8 cellular contexts compared by ENCODE assay signal in the genomic region with DNA sequence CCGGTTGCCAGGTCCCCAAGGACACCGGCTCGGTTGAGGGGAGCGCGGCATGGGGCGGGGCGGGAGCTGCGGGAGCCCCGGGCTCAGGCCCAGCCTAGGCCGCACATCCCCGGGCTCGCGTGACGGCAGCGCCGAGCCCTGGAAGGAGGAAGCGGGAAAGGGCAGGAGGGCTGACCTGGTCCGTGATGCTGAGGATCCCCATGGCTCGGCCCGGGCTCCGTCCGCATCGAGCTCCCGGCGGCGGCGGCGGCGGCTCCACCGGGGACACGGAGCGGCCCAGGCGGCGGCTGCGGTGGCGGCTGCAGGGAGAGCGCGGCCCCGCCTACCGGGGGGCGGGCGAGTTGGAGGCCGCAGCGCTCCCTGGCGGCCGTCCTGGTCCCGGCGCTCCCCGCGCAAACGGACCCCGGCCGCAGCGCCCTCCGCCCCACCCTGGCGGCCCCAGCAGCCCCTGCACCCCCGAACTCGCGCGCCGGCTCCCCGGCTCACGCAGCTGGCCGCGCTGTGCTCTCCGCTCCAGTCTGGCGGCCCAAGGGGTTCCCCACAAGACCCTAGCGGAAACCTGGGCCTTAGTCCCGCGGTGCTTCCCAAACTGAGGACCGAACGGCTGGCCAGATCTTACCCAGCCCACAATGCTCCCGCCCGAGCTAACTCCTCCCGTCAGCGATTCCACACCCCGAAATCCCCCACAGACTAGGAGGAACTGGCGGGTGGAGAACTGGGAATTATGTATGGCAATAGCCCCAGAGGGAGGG. TPM values are rescaled to one million over a fixed set of nuclear protein-coding genes. Genes with fewer than 3 reads are reported as not detected.
DNase-seq lines count a peak whose midpoint lies in the region; ATAC-seq and TF ChIP-seq lines count a peak whose summit lies in the region.

A gene (minus strand): TSS at position 317 of the 752 bp plus-strand sequence. CDS start 115 bp downstream, at position 202.

- H3K27ac ChIP-seq in OCI-LY3 (ENCODE audit: low read length) (peak within 1 kb of the TSS; percentile 11), esophagus (ENCODE audit: low read depth in 2 of 2, low read length in 1 of 2) (peak within 1 kb of the TSS; percentile 82 to 89), muscle layer of colon (ENCODE audit: low read depth, low read length) (peak within 1 kb of the TSS; percentile 97)

- no peaks in the 10 kb centered on the region for H3K27me3 ChIP-seq in OCI-LY3 (ENCODE audit: low read depth, low read length)
- H3K27me3 ChIP-seq in esophagus (ENCODE audit: control insufficient read depth in 1 of 2, insufficient read depth in 2 of 2, low read length in 2 of 2), result no peaks in the 10 kb centered on the region
- no peaks in the 10 kb centered on the region for H3K27me3 ChIP-seq in muscle layer of colon (ENCODE audit: control insufficient read depth in 1 of 2, insufficient read depth in 2 of 2, low read length in 2 of 2)

- H3K9me3 ChIP-seq in OCI-LY3 (ENCODE audit: insufficient read depth, low read length) (no peaks in the 10 kb centered on the region), esophagus (ENCODE audit: control insufficient read depth in 2 of 2, insufficient read depth in 1 of 2, low read depth in 1 of 2, low read length in 1 of 2) (no peaks in the 10 kb centered on the region), muscle layer of colon (ENCODE audit: low read length) (no peaks in the 10 kb centered on the region)

- peak within 1 kb of the TSS; percentile 83 for H3K9ac ChIP-seq in OCI-LY3 (ENCODE audit: low read length)
- H3K9ac ChIP-seq in muscle layer of colon (ENCODE audit: low read length), result peak within 1 kb of the TSS; percentile 92

- peak; percentile 81 for ATAC-seq in GM21367 (IDR thresholded peaks at IDR 0.05; ENCODE audit: unreplicated experiment)

- peaks cover 21% of the 10 kb centered on the region for H3K79me2 ChIP-seq in OCI-LY3 (ENCODE audit: low read length)

- peak within 1 kb of the TSS; percentile 97 for H3K4me2 ChIP-seq in OCI-LY3 (ENCODE audit: low read length)

- H4K20me1 ChIP-seq in OCI-LY3 (ENCODE audit: insufficient read depth, low read length), result no peaks in the 10 kb centered on the region

- H3K36me3 ChIP-seq in OCI-LY3 (replicated peaks; ENCODE audit: low read depth, low read length), result peaks cover 32% of the 10 kb centered on the region
- peaks cover 13 to 17% of the 10 kb centered on the region in 2 donors for H3K36me3 ChIP-seq in esophagus (ENCODE audit: control insufficient read depth in 2 of 2, insufficient read depth in 2 of 2, low read length in 1 of 2)
- peaks cover 37% of the 10 kb centered on the region for H3K36me3 ChIP-seq in muscle layer of colon (ENCODE audit: insufficient read depth, low read length)

- DNase-seq in DMS114 treated with DMSO at 0.1 percent for 48 hours (lab: John Stamatoyannopoulos, UW; ENCODE audit: unreplicated experiment) (peak; percentile 67), HUDEP-2 (lab: John Stamatoyannopoulos, UW; ENCODE audit: unreplicated experiment in 76 of 76) (peak in 56 of 76 experiments; percentile 5 to 83 (median 54)), activated T-cell treated with anti-CD3 and anti-CD28 coated beads for 48 hours (ENCODE audit: low read depth) (peak; percentile 83)
- peak; percentile 53 to 57 for DNase-seq in stimulated activated CD8-positive, alpha-beta memory T cell treated with anti-CD3 and anti-CD28 coated beads, Interleukin-7, amount 100 ng/mL, for 1 hour (ENCODE audit: low read depth in 2 of 2)

- H2AFZ ChIP-seq in OCI-LY3 (ENCODE audit: low read depth, low read length), result peak within 1 kb of the TSS; percentile 98

- H3K4me3 ChIP-seq in OCI-LY3 (ENCODE audit: low read length) (peak within 1 kb of the TSS; percentile 84), esophagus (ENCODE audit: low read depth in 1 of 2, low read length in 2 of 2) (peak within 1 kb of the TSS; percentile 85), muscle layer of colon (ENCODE audit: low read depth in 1 of 2, low read length in 2 of 2) (peak within 1 kb of the TSS; percentile 63 to 82)

- peak; percentile 56 for TF ChIP-seq CTCF in OCI-LY3 (IDR thresholded peaks at IDR 0.05; ENCODE audit: low read depth, low read length)

- WGBS in esophagus, 2 donors, result 1% methylated on average over 47 to 78 of the region's 78 CpGs

- H3K4me1 ChIP-seq in OCI-LY3 (ENCODE audit: low read length) (peaks cover 10% of the 10 kb centered on the region), esophagus (ENCODE audit: control insufficient read depth in 2 of 2, insufficient read depth in 2 of 2, low read length in 1 of 2) (peaks cover 0 to 6% of the 10 kb centered on the region in 2 donors), muscle layer of colon (ENCODE audit: insufficient read depth, low read length) (peaks cover 23% of the 10 kb centered on the region)

RNA-seq across cellular contexts. Expression of the gene that starts here (rescaled TPM):
- polyA plus RNA-seq in esophagus, result 1 to 10 TPM; 4.9 to 9.3 TPM

Comparison
In these comparisons a context has a peak if more than half of its experiments do, and no peak if none do; other contexts are left out.
1. Peak in every context shown above with its lines: DNase-seq, ATAC-seq, H3K4me3 ChIP-seq and H3K27ac ChIP-seq.
2. H3K27ac ChIP-seq: peak in every context shown above with its lines; median percentile 97 in muscle layer of colon; 86 in esophagus; 11 in OCI-LY3.